In the genomic region with DNA sequence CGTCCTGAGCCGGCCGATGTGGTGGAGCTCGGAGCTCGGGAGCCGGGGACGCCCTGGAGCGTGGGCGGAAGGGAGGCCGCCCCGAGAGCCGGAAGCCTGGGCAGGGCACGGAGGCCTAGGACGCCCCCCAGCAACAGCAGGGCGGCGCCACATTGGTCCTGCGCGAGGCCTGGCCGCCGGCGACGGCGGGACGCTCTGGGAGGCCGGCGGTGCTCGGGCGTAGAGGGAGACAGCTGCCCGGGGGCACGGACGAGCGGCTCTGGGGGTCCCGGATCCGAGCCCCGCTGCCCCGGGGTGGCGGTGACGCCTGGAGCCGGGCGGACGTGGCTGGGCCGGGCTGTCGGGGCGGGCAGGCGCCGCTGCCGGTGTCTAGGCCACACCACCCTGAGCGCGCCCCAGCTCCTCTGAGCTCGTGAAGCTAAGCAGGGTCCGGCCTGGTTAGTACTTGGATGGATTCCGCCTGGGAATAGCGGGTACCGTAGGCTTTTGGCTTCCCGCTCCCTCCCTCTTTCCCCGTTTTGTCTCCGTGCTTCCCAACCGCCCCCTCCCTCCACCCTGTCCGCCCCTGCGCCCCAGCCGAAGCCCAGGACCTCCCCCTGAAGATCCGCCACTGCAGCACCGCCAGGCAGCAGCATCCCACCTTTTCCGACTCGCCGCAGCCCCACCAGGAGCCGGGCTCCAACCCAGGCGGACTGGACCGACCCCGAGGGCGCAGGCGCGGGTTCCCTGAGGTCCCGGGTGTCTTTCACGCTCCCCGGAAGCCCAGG, we compare ENCODE assay signal across 11 cellular contexts. TPM values are rescaled to one million over a fixed set of nuclear protein-coding genes. Genes with fewer than 3 reads are reported as not detected.
A peak's percentile ranks its signal among the peaks of the same experiment; 100 is the strongest.
DNase-seq lines count a peak whose midpoint lies in the region; ATAC-seq, FAIRE-seq and TF ChIP-seq lines count a peak whose summit lies in the region.
"Had no signal": no experiment of that assay in that cellular context is flagged by ENCODE, and none has a peak within 500 bp of the region (broad histone marks: within the 10 kb centered on the region; RNA-seq: fewer than 3 reads in every experiment).

No MANE protein-coding gene starts in this region.

- no peak overlapping the region for H2AK9ac ChIP-seq in IMR-90 (replicated peaks; ENCODE audit: low read depth, low read length, poor library complexity)

- BruUV-seq in IMR-90 (replicated peaks; lab: Mats Ljungman, UMichigan), result no TSS peak

- H2AFZ ChIP-seq in IMR-90 (replicated peaks; ENCODE audit: low read length, poor library complexity), result peak overlapping the region; percentile 70

- TF ChIP-seq RAD21 in IMR-90 (IDR thresholded peaks at IDR 0.05; ENCODE audit: low read length), result no peak

- no peak overlapping the region for H3K14ac ChIP-seq in IMR-90 (replicated peaks; ENCODE audit: low read depth, low read length)

- no peaks in the 10 kb centered on the region for H3K9me1 ChIP-seq in IMR-90 (ENCODE audit: insufficient read depth, low read length)

- no peak overlapping the region for H3K56ac ChIP-seq in IMR-90 (ENCODE audit: extremely low read depth, insufficient read depth, low read length)

- CTCF ChIA-PET in IMR-90 (lab: Yijun Ruan, JAX), result no interaction called here

- H3K9ac ChIP-seq in IMR-90 (ENCODE audit: low read depth, low read length), result no peak overlapping the region
- H3K9ac ChIP-seq in skeletal muscle satellite cell (ENCODE audit: low read depth, low read length), result peak overlapping the region; percentile 35

- 3% methylated on average over 46 of the region's 76 CpGs; no CpG with 5 or more reads in 1 of the 2 experiments for WGBS in IMR-90 (ENCODE audit: extremely low coverage in 2 of 2, insufficient read length in 1 of 2), 2 experiments
- 9 to 19% (median 16%) methylated on average over 45 to 76 of the region's 76 CpGs for WGBS in small intestine, 3 donors

- no peak overlapping the region for H4K91ac ChIP-seq in IMR-90 (ENCODE audit: insufficient read depth, low read depth, low read length)

- H4K20me1 ChIP-seq in IMR-90 (ENCODE audit: insufficient read depth, low read length), result no peaks in the 10 kb centered on the region

- 0 out of 2 replicates have a peak overlapping the region, but pooled peaks have one; percentile 35 for H3K4me2 ChIP-seq in IMR-90 (ENCODE audit: low read depth, low read length)
- H3K4me2 ChIP-seq in skeletal muscle satellite cell (ENCODE audit: low read length), result peak overlapping the region; percentile 63

- no peak for FAIRE-seq in small intestine (lab: Jason Lieb, UNC)

- in situ Hi-C loops in IMR-90 (cut with MboI; ENCODE audit: low sequenced_read_pairs) (no loop called here), G401 (cut with HindIII; ENCODE audit: low sequenced_read_pairs) (no loop called here)

- no peak overlapping the region for H3K4ac ChIP-seq in IMR-90 (ENCODE audit: low read depth, low read length)

- H3K36me3 ChIP-seq in IMR-90 (ENCODE audit: control insufficient read depth, insufficient read depth, low read length), result no peaks in the 10 kb centered on the region
- H3K36me3 ChIP-seq in skeletal muscle satellite cell (ENCODE audit: insufficient read depth, low read length), result no peaks in the 10 kb centered on the region
- H3K36me3 ChIP-seq in small intestine (ENCODE audit: control insufficient read depth in 2 of 2, insufficient read depth in 2 of 2, low read length in 2 of 2), result no peaks in the 10 kb centered on the region

- no peak overlapping the region for H2BK15ac ChIP-seq in IMR-90 (ENCODE audit: low read depth, low read length)

- H3K4me1 ChIP-seq in IMR-90 (ENCODE audit: control insufficient read depth, insufficient read depth, low read length) (no peaks in the 10 kb centered on the region), skeletal muscle satellite cell (ENCODE audit: control insufficient read depth, insufficient read depth, low read length) (no peaks in the 10 kb centered on the region), small intestine (ENCODE audit: control insufficient read depth in 2 of 2, insufficient read depth in 1 of 2, low read depth in 1 of 2, low read length in 1 of 2) (peaks cover 0 to 3% of the 10 kb centered on the region in 2 donors)

- no peak overlapping the region for H4K8ac ChIP-seq in IMR-90 (ENCODE audit: low read depth in 2 of 2, low read length in 2 of 2)

- no peaks in the 10 kb centered on the region for H3K79me1 ChIP-seq in IMR-90 (ENCODE audit: low read depth in 1 of 2, low read length in 2 of 2)

- no peak overlapping the region for H3K18ac ChIP-seq in IMR-90 (ENCODE audit: low read depth, low read length)

- POLR2A ChIA-PET in IMR-90 (lab: Charles Lee; ENCODE audit: unreplicated experiment), result no interaction called here

- no peak overlapping the region for H2AK5ac ChIP-seq in IMR-90 (ENCODE audit: low read depth, low read length)

- DNase-seq in IMR-90, result no peak
- no peak for DNase-seq in fibroblast of pulmonary artery (ENCODE audit: low read depth)
- no peak for DNase-seq in small intestine
- DNase-seq in G401 (ENCODE audit: low spot score), result no peak
- no peak for DNase-seq in A172 (ENCODE audit: low spot score)
- DNase-seq: activated CD4-positive, alpha-beta T cell treated with anti-CD3 and anti-CD28 coated beads for 1 hour; MV-4-11 had no signal

- no peak for TF ChIP-seq POLR2A in IMR-90 (IDR thresholded peaks at IDR 0.05; ENCODE audit: low read depth, low read length)

- H2BK5ac ChIP-seq in IMR-90 (ENCODE audit: low read depth, low read length, poor library complexity, severe bottlenecking), result no peak overlapping the region

- H2BK20ac ChIP-seq in IMR-90 (ENCODE audit: low read depth, low read length), result no peak overlapping the region

- H4K5ac ChIP-seq in IMR-90 (ENCODE audit: low read depth, low read length), result no peak overlapping the region

- ATAC-seq in GM18502 (IDR thresholded peaks at IDR 0.05; ENCODE audit: poor library complexity, unreplicated experiment), result peak; percentile 84
- peak; percentile 71 for ATAC-seq in IMR-90 (ENCODE audit: low read depth)
- ATAC-seq in GM19467 (IDR thresholded peaks at IDR 0.05; ENCODE audit: unreplicated experiment), result no peak

- H3K4me3 ChIP-seq in IMR-90 (ENCODE audit: insufficient read depth, low read depth, low read length) (peak overlapping the region; percentile 14; the same call in 1 of the 2 replicates), fibroblast of pulmonary artery (replicated peaks; ENCODE audit: low read depth, low read length) (peak overlapping the region; percentile 10), skeletal muscle satellite cell (ENCODE audit: low read length) (peak overlapping the region; percentile 55), small intestine (ENCODE audit: low read depth in 1 of 2, low read length in 2 of 2) (no peak overlapping the region)

- dilution Hi-C loops in IMR-90 (cut with HindIII; ENCODE audit: low sequenced_read_pairs, unreplicated experiment), result no loop called here

- no peak overlapping the region for H3K23ac ChIP-seq in IMR-90 (ENCODE audit: low read depth, low read length)

- intact Hi-C loops in IMR-90 (cut with micrococcal nuclease), result no loop called here

- H3K9me3 ChIP-seq in IMR-90 (ENCODE audit: control insufficient read depth, insufficient read depth, low read length) (peaks cover 2% of the 10 kb centered on the region; the same call in 1 of the 2 replicates), skeletal muscle satellite cell (replicated peaks; ENCODE audit: low read length) (no peaks in the 10 kb centered on the region), small intestine (ENCODE audit: control insufficient read depth, low read depth) (no peaks in the 10 kb centered on the region)

- H2BK120ac ChIP-seq in IMR-90 (ENCODE audit: low read depth, low read length), result no peak overlapping the region

- H3K27ac ChIP-seq in IMR-90 (ENCODE audit: insufficient read depth, low read length) (no peak overlapping the region), small intestine (ENCODE audit: low read depth in 1 of 2, low read length in 1 of 2) (no peak overlapping the region)

- H3K27me3 ChIP-seq in IMR-90 (ENCODE audit: control insufficient read depth, insufficient read depth, low read length) (peaks cover 47% of the 10 kb centered on the region), skeletal muscle satellite cell (ENCODE audit: control insufficient read depth, insufficient read depth, low read length) (peaks cover 49% of the 10 kb centered on the region), small intestine (ENCODE audit: control insufficient read depth in 2 of 2, insufficient read depth in 2 of 2, low read length in 2 of 2) (peaks cover 9 to 49% of the 10 kb centered on the region in 2 donors)

- TF ChIP-seq CTCF in IMR-90 (conservative IDR thresholded peaks at IDR 0.05; ENCODE audit: low read depth, low read length) (no peak), fibroblast of pulmonary artery (IDR thresholded peaks at IDR 0.05; ENCODE audit: low read length, missing control alignments) (no peak)

TF ChIP-seq in IMR-90, 13 proteins besides CTCF, POLR2A, EP300 and RAD21:
- no peak for TF ChIP-seq SMC3 (IDR thresholded peaks at IDR 0.05; ENCODE audit: low read depth, low read length)
- TF ChIP-seq NFE2L2 (IDR thresholded peaks at IDR 0.05; ENCODE audit: low read depth, low read length), result no peak
- no peak for TF ChIP-seq MXI1 (IDR thresholded peaks at IDR 0.05; ENCODE audit: borderline replicate concordance, low read depth, low read length)
- no peak for TF ChIP-seq MAZ (IDR thresholded peaks at IDR 0.05; ENCODE audit: borderline replicate concordance, low read depth, low read length)
- TF ChIP-seq MAFK (IDR thresholded peaks at IDR 0.05; ENCODE audit: low read depth, low read length), result no peak
- TF ChIP-seq RFX5 (IDR thresholded peaks at IDR 0.05; ENCODE audit: low read depth, low read length), result no peak
- TF ChIP-seq FOS (IDR thresholded peaks at IDR 0.05; ENCODE audit: low read depth, low read length), result no peak
- TF ChIP-seq RCOR1 (IDR thresholded peaks at IDR 0.05; ENCODE audit: insufficient replicate concordance, low read length), result no peak

RNA-seq across cellular contexts. Expression of gene FRG2, which starts 12.1 kb away (rescaled TPM):
- total RNA-seq in IMR-90 (2012; rRNA removed), result not detected in 2 replicates
- polyA plus RNA-seq in IMR-90 (2012; rRNA removed) (not detected in 2 replicates), small intestine (not detected)
- polyA plus RNA-seq in IMR-90 (2012; cell fraction: cytosol; rRNA removed), result not detected in 2 replicates
- not detected in 2 replicates for polyA plus RNA-seq in IMR-90 (2012; cell fraction: nucleus; rRNA removed; ENCODE audit: low replicate concordance)
- not detected in 2 replicates for total RNA-seq in skeletal muscle satellite cell (2012; rRNA removed)
- total RNA-seq in G401 (2014; rRNA removed; shearing (Covaris generic)), result not detected in 2 replicates
- not detected in 2 replicates for total RNA-seq in A172 (2014; rRNA removed; shearing (Covaris generic))
- total RNA-seq: glomerular endothelial cell had no signal

RNA-seq across cellular contexts. Expression of gene DBET, which starts 49.3 kb away (rescaled TPM):
- total RNA-seq in IMR-90 (2012; rRNA removed), result not detected in 2 replicates
- polyA plus RNA-seq in IMR-90 (2012; rRNA removed) (not detected in 2 replicates), small intestine (not detected)
- not detected in 2 replicates for polyA plus RNA-seq in IMR-90 (2012; cell fraction: cytosol; rRNA removed)
- not detected in 2 replicates for polyA plus RNA-seq in IMR-90 (2012; cell fraction: nucleus; rRNA removed; ENCODE audit: low replicate concordance)
- not detected in 2 replicates for total RNA-seq in skeletal muscle satellite cell (2012; rRNA removed)
- total RNA-seq in G401 (2014; rRNA removed; shearing (Covaris generic)), result not detected in 2 replicates
- total RNA-seq in A172 (2014; rRNA removed; shearing (Covaris generic)), result not detected in 2 replicates
- total RNA-seq: glomerular endothelial cell had no signal

Comparison
In these comparisons a context has a peak if more than half of its experiments do, and no peak if none do; other contexts are left out.
1. H3K4me3 ChIP-seq: peak in IMR-90 (single experiment), fibroblast of pulmonary artery (single experiment) and skeletal muscle satellite cell (single experiment); none in small intestine (0 of 2).